ENCODE assay signal across 8 cellular contexts in the genomic region with DNA sequence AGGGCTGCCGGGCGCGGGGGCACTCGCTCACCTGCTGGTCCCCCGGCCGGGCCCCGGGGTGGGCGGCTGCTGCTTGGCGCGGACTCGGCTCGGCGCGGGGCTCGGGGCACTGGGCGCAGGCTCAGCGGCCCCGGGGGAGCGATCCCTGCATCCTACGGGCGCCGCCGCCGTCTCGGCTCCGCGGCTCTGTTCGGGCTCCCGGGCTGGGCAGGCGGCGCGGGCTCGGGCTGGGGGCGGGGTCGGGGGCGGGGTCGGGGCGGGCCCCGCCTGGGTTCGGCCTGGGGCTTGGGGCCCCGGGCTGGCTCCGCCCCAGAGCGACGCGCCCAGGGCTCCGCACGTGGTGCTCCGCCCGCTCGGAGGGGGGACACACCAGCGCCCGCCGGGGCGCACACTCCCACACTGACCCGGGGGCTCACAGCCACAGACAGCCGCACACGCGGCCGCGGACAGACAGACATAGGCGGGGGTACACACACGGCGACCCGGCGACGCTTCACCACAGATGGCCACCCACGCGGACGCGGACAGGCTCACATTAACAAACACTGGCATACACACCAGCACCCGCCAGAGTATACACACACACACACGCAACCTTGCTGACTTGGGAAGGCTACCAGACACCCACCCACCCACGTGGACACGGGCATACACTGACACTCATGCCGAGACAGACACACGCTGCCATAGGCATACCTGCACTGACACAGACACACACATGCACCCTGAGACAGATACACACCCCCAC. TPM values are rescaled to one million over a fixed set of nuclear protein-coding genes. Genes with fewer than 3 reads are reported as not detected.
A peak's percentile ranks its signal among the peaks of the same experiment; 100 is the strongest.
DNase-seq lines count a peak whose midpoint lies in the region; ATAC-seq and TF ChIP-seq lines count a peak whose summit lies in the region.

Gene SCN5A (minus strand): TSS at position 188 of the 748 bp plus-strand sequence. CDS start 16,380 bp downstream, outside the sequence.

- WGBS in right cardiac atrium: 2% methylated on average over 76 of the region's 76 CpGs

- H3K4me3 ChIP-seq in right cardiac atrium (ENCODE audit: low read length): peak within 1 kb of the TSS; percentile 61

- no peaks in the 10 kb centered on the region for H3K27me3 ChIP-seq in right cardiac atrium (ENCODE audit: control insufficient read depth, insufficient read depth)

- peaks cover 3% of the 10 kb centered on the region for H3K4me1 ChIP-seq in right cardiac atrium (ENCODE audit: control insufficient read depth, insufficient read depth, low read length)

- POLR2A ChIA-PET in HEK293T (lab: Yijun Ruan, JAX): no interaction called here

- peak within 1 kb of the TSS; percentile 79 for H3K27ac ChIP-seq in right cardiac atrium (ENCODE audit: low read length)

- peak; percentile 96 for DNase-seq in D341Med (ENCODE audit: low spot score)
- DNase-seq in HEK293T (ENCODE audit: extremely low spot score): peak; percentile 90
- DNase-seq in RPMI8226: peak; percentile 57
- DNase-seq in activated naive CD4-positive, alpha-beta T cell treated with anti-CD3 and anti-CD28 coated beads, Interleukin-2, amount 50 U/mL, for 16 hours: peak; percentile 65
- peak; percentile 70 to 84 (median 82) for DNase-seq in right cardiac atrium
- no peak for DNase-seq in sciatic nerve (ENCODE audit: low spot score)
- no peak for DNase-seq in HCEC 1CT
- DNase-seq in NCI-H128 (lab: John Stamatoyannopoulos, UW; ENCODE audit: unreplicated experiment): no peak

- no peaks in the 10 kb centered on the region for H3K9me3 ChIP-seq in right cardiac atrium (ENCODE audit: control insufficient read depth, low read length)

- ATAC-seq in right cardiac atrium (peak; percentile 81), sciatic nerve (peak; percentile 85)

- intact Hi-C loops in right cardiac atrium (cut with DNase I): loop anchor here (5.0 to 10.0 kb wide), 3 partner anchors 127 to 155 kb away; partner anchors contain the start of gene EXOG (in 2 of the 4)
- intact Hi-C loops in sciatic nerve (cut with DNase I): loop anchor here (10.0 kb wide), 1 partner anchor 125 kb away; no protein-coding TSS in a partner anchor

- CTCF ChIA-PET in HEK293T (lab: Yijun Ruan, JAX): no interaction called here

TF ChIP-seq in HEK293T, 16 proteins besides CTCF, POLR2A, EP300 and RAD21:
- TF ChIP-seq SUZ12 (IDR thresholded peaks at IDR 0.05): no peak
- peak; percentile 93 for TF ChIP-seq L3MBTL2 (conservative IDR thresholded peaks at IDR 0.05)

RNA-seq across cellular contexts. Expression of gene SCN5A, which starts in this region (rescaled TPM):
- total RNA-seq in right cardiac atrium (100 to 1,000 TPM; 131 to 202 (median 142) TPM), sciatic nerve (2.7 TPM)
- 69.0 TPM for polyA plus RNA-seq in right cardiac atrium

Comparison
In these comparisons a context has a peak if more than half of its experiments do, and no peak if none do; other contexts are left out.
1. RNA of gene SCN5A (total RNA-seq): 131 to 202 TPM in right cardiac atrium; 2.7 TPM in sciatic nerve (single experiment); every median in the first group is over 10 times any median in the second.
2. DNase-seq: peak in D341Med (single experiment), HEK293T (single experiment), RPMI8226 (single experiment), activated naive CD4-positive, alpha-beta T cell treated with anti-CD3 and anti-CD28 coated beads, Interleukin-2, amount 50 U/mL, for 16 hours (single experiment) and right cardiac atrium (3 of 3); none in sciatic nerve (single experiment), HCEC 1CT (single experiment) and NCI-H128 (single experiment).